ENCODE assay signal across 19 cellular contexts in the genomic region with DNA sequence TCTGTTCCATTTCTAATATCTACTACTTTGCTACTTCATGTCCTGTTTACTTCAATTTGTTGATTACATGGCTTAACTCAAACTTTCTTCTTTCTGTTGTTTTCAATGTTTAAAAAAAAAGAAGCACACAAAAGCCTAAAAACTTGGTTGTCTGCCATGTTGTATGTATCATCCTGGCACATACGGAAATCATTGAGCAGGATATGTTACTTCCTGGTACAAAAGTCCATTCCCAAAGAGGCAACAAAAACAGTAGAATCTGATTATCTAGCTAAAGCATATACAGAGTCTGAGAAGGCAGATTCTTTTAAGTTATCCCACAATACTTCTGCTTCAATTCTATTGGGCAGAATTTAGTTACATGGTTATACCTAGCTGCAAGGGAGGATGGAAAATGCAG. TPM values are rescaled to one million over a fixed set of nuclear protein-coding genes. Genes with fewer than 3 reads are reported as not detected.
DNase-seq lines count a peak whose midpoint lies in the region; ATAC-seq, FAIRE-seq and TF ChIP-seq lines count a peak whose summit lies in the region.
"Had no signal": no experiment of that assay in that cellular context is flagged by ENCODE, and none has a peak within 500 bp of the region (broad histone marks: within the 10 kb centered on the region; RNA-seq: fewer than 3 reads in every experiment).

No MANE protein-coding gene starts in this region.

- no peak overlapping the region for H3K4me3 Mint-ChIP-seq in natural killer cell treated with Interleukin-12 subunit alpha and Interleukin-12 subunit beta and Interleukin-15 and Interleukin-18, amount 100 ng/mL, for 72 hours
- H3K4me3 Mint-ChIP-seq: CD4-positive, CD25-positive, alpha-beta regulatory T cell had no signal

- H3K27me3 ChIP-seq in small intestine (ENCODE audit: control insufficient read depth in 2 of 2, insufficient read depth in 2 of 2, low read length in 2 of 2) (no peaks in the 10 kb centered on the region), PC-3 (ENCODE audit: low read length) (no peaks in the 10 kb centered on the region)

- H3K4me1 ChIP-seq in small intestine (ENCODE audit: control insufficient read depth in 2 of 2, insufficient read depth in 1 of 2, low read depth in 1 of 2, low read length in 1 of 2) (no peaks in the 10 kb centered on the region), PC-3 (ENCODE audit: insufficient read depth, low read length) (peaks cover 5% of the 10 kb centered on the region)

- no peaks in the 10 kb centered on the region for H3K36me3 Mint-ChIP-seq in natural killer cell treated with Interleukin-12 subunit alpha and Interleukin-12 subunit beta and Interleukin-15 and Interleukin-18, amount 100 ng/mL, for 72 hours
- H3K36me3 Mint-ChIP-seq: CD4-positive, CD25-positive, alpha-beta regulatory T cell had no signal

- H3K79me2 ChIP-seq in PC-3 (ENCODE audit: low read length), result no peaks in the 10 kb centered on the region

- FAIRE-seq in islet of Langerhans (lab: Jason Lieb, UNC) (peak; percentile 30), small intestine (lab: Jason Lieb, UNC) (no peak)
- FAIRE-seq: G401.6, GM12891 had no signal

- no TSS peak for BruUV-seq in PC-3 (replicated peaks; lab: Mats Ljungman, UMichigan)

- WGBS in small intestine, 3 donors, result 14 to 40% (median 28%) methylated on average over 1 of the region's 1 CpG

- peaks cover 46 to 49% of the 10 kb centered on the region in 2 donors for H3K27me3 Mint-ChIP-seq in natural killer cell treated with Interleukin-12 subunit alpha and Interleukin-12 subunit beta and Interleukin-15 and Interleukin-18, amount 100 ng/mL, for 72 hours

- H3K9me2 ChIP-seq in PC-3 (replicated peaks; ENCODE audit: low read length), result no peaks in the 10 kb centered on the region

- ATAC-seq in PC-3, result no peak
- no peak for ATAC-seq in natural killer cell treated with Interleukin-12 subunit alpha and Interleukin-12 subunit beta and Interleukin-15 and Interleukin-18, amount 100 ng/mL, for 72 hours
- ATAC-seq: Panc1, Right ventricle myocardium inferior had no signal

- POLR2A ChIA-PET in PC-3 (lab: Charles Lee; ENCODE audit: unreplicated experiment), result no interaction called here

- H3K9ac ChIP-seq in PC-3 (ENCODE audit: low read length), result no peak overlapping the region

- H3K4me1 Mint-ChIP-seq in natural killer cell treated with Interleukin-12 subunit alpha and Interleukin-12 subunit beta and Interleukin-15 and Interleukin-18, amount 100 ng/mL, for 72 hours (ENCODE audit: low read depth in 2 of 2), result no peaks in the 10 kb centered on the region
- H3K4me1 Mint-ChIP-seq: CD4-positive, CD25-positive, alpha-beta regulatory T cell had no signal

- intact Hi-C loops in PC-3 (cut with micrococcal nuclease), result no loop called here

- H3K4me2 ChIP-seq in PC-3 (ENCODE audit: low read length), result no peak overlapping the region

- H3F3A ChIP-seq in PC-3 (ENCODE audit: low read length, unreplicated experiment), result no peaks in the 10 kb centered on the region

- H3K4me3 ChIP-seq in small intestine (ENCODE audit: low read depth in 1 of 2, low read length in 2 of 2) (no peak overlapping the region), PC-3 (ENCODE audit: low read length) (no peak overlapping the region)

- H3K9me3 ChIP-seq in small intestine (ENCODE audit: control insufficient read depth, low read depth), result no peaks in the 10 kb centered on the region
- no peaks in the 10 kb centered on the region for H3K9me3 ChIP-seq in PC-3 (ENCODE audit: low read length)

- no peak overlapping the region for H2AFZ ChIP-seq in PC-3 (ENCODE audit: low read length)

- no peaks in the 10 kb centered on the region for H3K9me3 Mint-ChIP-seq in natural killer cell treated with Interleukin-12 subunit alpha and Interleukin-12 subunit beta and Interleukin-15 and Interleukin-18, amount 100 ng/mL, for 72 hours
- H3K9me3 Mint-ChIP-seq: CD4-positive, CD25-positive, alpha-beta regulatory T cell had no signal

- no peak overlapping the region for H3K27ac ChIP-seq in small intestine (ENCODE audit: low read depth in 1 of 2, low read length in 1 of 2)
- H3K27ac ChIP-seq in PC-3 (ENCODE audit: low read length), result no peak overlapping the region

- no peak overlapping the region for H3K27ac Mint-ChIP-seq in natural killer cell treated with Interleukin-12 subunit alpha and Interleukin-12 subunit beta and Interleukin-15 and Interleukin-18, amount 100 ng/mL, for 72 hours
- H3K27ac Mint-ChIP-seq: CD4-positive, CD25-positive, alpha-beta regulatory T cell had no signal

- TF ChIP-seq CTCF in PC-3 (conservative IDR thresholded peaks at IDR 0.05; ENCODE audit: low read depth, low read length), result no peak

- H4K20me1 ChIP-seq in PC-3 (ENCODE audit: low read length), result no peaks in the 10 kb centered on the region

- CTCF ChIA-PET in PC-3 (lab: Charles Lee), result no interaction called here

- DNase-seq in HT-29 (ENCODE audit: low spot score) (peak; percentile 2), dermis blood vessel endothelial cell (peak; percentile 20), small intestine (peak; percentile 49), PC-3 (no peak), SK-N-DZ (ENCODE audit: low spot score) (no peak)
- DNase-seq in natural killer cell treated with Interleukin-12 subunit alpha and Interleukin-12 subunit beta and Interleukin-15 and Interleukin-18, amount 100 ng/mL, for 72 hours (ENCODE audit: low spot score), result no peak
- DNase-seq: CD4-positive, CD25-positive, alpha-beta regulatory T cell; DMS79; HCEC 1CT; KBM-7; NCI-H1092 treated with DMSO at 0.1 percent for 48 hours; NCI-H187; NCI-H446; NCI-H82 had no signal

- H3K36me3 ChIP-seq in small intestine (ENCODE audit: control insufficient read depth in 2 of 2, insufficient read depth in 2 of 2, low read length in 2 of 2) (no peaks in the 10 kb centered on the region), PC-3 (ENCODE audit: low read depth, low read length) (no peaks in the 10 kb centered on the region)

RNA-seq across cellular contexts. Expression of a gene that starts 14.5 kb away (rescaled TPM):
- 0.05 TPM in 1 of 2 replicates, not detected in the other for total RNA-seq in HT-29 (2014; rRNA removed; shearing (Covaris generic))
- total RNA-seq in dermis blood vessel endothelial cell (3.7 and 6.9 TPM in 2 replicates), PC-3 (2014; rRNA removed) (24.2 and 41.2 TPM in 2 replicates)
- 10 to 100 TPM in 1 of 3 donors, 1 to 10 TPM in 1, under 1 TPM in 1; 0.67 to 13.2 (median 1.1) TPM for polyA plus RNA-seq in small intestine
- not detected for total RNA-seq in natural killer cell treated with Interleukin-12 subunit alpha and Interleukin-12 subunit beta and Interleukin-15 and Interleukin-18, amount 100 ng/mL, for 72 hours
- polyA plus RNA-seq in SK-N-DZ (2014; cell fraction: cytosol; rRNA removed), result 0.05 TPM in 1 of 2 replicates, not detected in the other
- 0.01 and 0.11 TPM in 2 replicates for polyA plus RNA-seq in SK-N-DZ (2014; cell fraction: nucleus; rRNA removed)
- polyA plus RNA-seq: CD4-positive, CD25-positive, alpha-beta regulatory T cell had no signal

RNA-seq across cellular contexts. Expression of a gene that starts 23.2 kb away (rescaled TPM):
- total RNA-seq in HT-29 (2014; rRNA removed; shearing (Covaris generic)), result 122 and 123 TPM in 2 replicates
- 55.8 and 324 TPM in 2 replicates for total RNA-seq in dermis blood vessel endothelial cell
- 1,000 to 10,000 TPM in 2 of 3 donors, 100 to 1,000 TPM in 1; 712 to 1,298 (median 1,108) TPM for polyA plus RNA-seq in small intestine
- total RNA-seq in PC-3 (2014; rRNA removed), result 160 and 172 TPM in 2 replicates
- 100 to 1,000 TPM; 108 to 521 TPM for total RNA-seq in natural killer cell treated with Interleukin-12 subunit alpha and Interleukin-12 subunit beta and Interleukin-15 and Interleukin-18, amount 100 ng/mL, for 72 hours
- polyA plus RNA-seq in SK-N-DZ (2014; cell fraction: cytosol; rRNA removed), result 4,889 and 5,791 TPM in 2 replicates
- 1,566 and 3,018 TPM in 2 replicates for polyA plus RNA-seq in SK-N-DZ (2014; cell fraction: nucleus; rRNA removed)

Comparison
In these comparisons a context has a peak if more than half of its experiments do, and no peak if none do; other contexts are left out.
1. DNase-seq: peak in HT-29 (single experiment), dermis blood vessel endothelial cell (single experiment) and small intestine (single experiment); none in PC-3 (single experiment), natural killer cell treated with Interleukin-12 subunit alpha and Interleukin-12 subunit beta and Interleukin-15 and Interleukin-18, amount 100 ng/mL, for 72 hours (single experiment) and SK-N-DZ (single experiment).